In genomic region chr10:97081621-97082235, GRCh38 we compare ENCODE assay signal across 1 cellular context.
A peak's percentile ranks its signal among the peaks of the same experiment; 100 is the strongest.
TF ChIP-seq lines count a peak whose summit lies in the region.

No MANE protein-coding gene starts in this region.

TF ChIP-seq in HepG2, 621 proteins besides CTCF, POLR2A, EP300 and RAD21 (continued from another document and continues in another):
- no peak for TF ChIP-seq ZBTB40 (IDR thresholded peaks at IDR 0.05)
- peak; percentile 74 for TF ChIP-seq ZBTB40 (CRISPR knock-in tag; IDR thresholded peaks at IDR 0.05)
- TF ChIP-seq PLRG1 (conservative IDR thresholded peaks at IDR 0.05), result no peak
- peak; percentile 83; the same call in 1 of the 2 replicates for TF ChIP-seq SNAPC2 (CRISPR knock-in tag; IDR thresholded peaks at IDR 0.05)
- TF ChIP-seq ZMYM4 (CRISPR knock-in tag; IDR thresholded peaks at IDR 0.05), result peak; percentile 79
- 0 out of 2 replicates have a peak, but pooled peaks have one; percentile 39 for TF ChIP-seq ZNF710 (CRISPR knock-in tag; IDR thresholded peaks at IDR 0.05; ENCODE audit: borderline replicate concordance)
- peak; percentile 93; the same call in 1 of the 2 replicates for TF ChIP-seq KLF15 (CRISPR knock-in tag; IDR thresholded peaks at IDR 0.05; ENCODE audit: borderline replicate concordance)
- 0 out of 2 replicates have a peak, but pooled peaks have one; percentile 40 for TF ChIP-seq THYN1 (CRISPR knock-in tag; IDR thresholded peaks at IDR 0.05; ENCODE audit: borderline replicate concordance, low read depth)
- TF ChIP-seq EHMT2 (IDR thresholded peaks at IDR 0.05; ENCODE audit: borderline replicate concordance, low read depth, low read length), result peak; percentile 98
- peak; percentile 98 for TF ChIP-seq SATB2 (CRISPR knock-in tag; IDR thresholded peaks at IDR 0.05)
- TF ChIP-seq ZBTB7B (CRISPR knock-in tag; IDR thresholded peaks at IDR 0.05), result peak; percentile 62; the same call in 1 of the 2 replicates
- TF ChIP-seq FLYWCH1 (CRISPR knock-in tag; IDR thresholded peaks at IDR 0.05), result no peak
- TF ChIP-seq ZNF317 (CRISPR knock-in tag; IDR thresholded peaks at IDR 0.05), result peak; percentile 89
- TF ChIP-seq ZNF572 (CRISPR knock-in tag; IDR thresholded peaks at IDR 0.05), result no peak
- TF ChIP-seq CCAR2 (optimal IDR thresholded peaks at IDR 0.05; ENCODE audit: low read depth, low read length), result no peak
- peak; percentile 76; the same call in 1 of the 2 replicates for TF ChIP-seq ZNF546 (CRISPR knock-in tag; conservative IDR thresholded peaks at IDR 0.05)
- peak; percentile 95 for TF ChIP-seq NFKBIZ (CRISPR knock-in tag; IDR thresholded peaks at IDR 0.05)
- peak; percentile 89 for TF ChIP-seq ZMAT3 (CRISPR knock-in tag; conservative IDR thresholded peaks at IDR 0.05)
- no peak for TF ChIP-seq ZNF549 (CRISPR knock-in tag; IDR thresholded peaks at IDR 0.05)
- peak; percentile 97 for TF ChIP-seq ZNF792 (CRISPR knock-in tag; IDR thresholded peaks at IDR 0.05)
- 0 out of 2 replicates have a peak, but pooled peaks have one; percentile 80 for TF ChIP-seq ZNF737 (CRISPR knock-in tag; IDR thresholded peaks at IDR 0.05; ENCODE audit: borderline replicate concordance)
- TF ChIP-seq GTF2F1 (IDR thresholded peaks at IDR 0.05; ENCODE audit: low read length), result no peak
- TF ChIP-seq ZNF20 (CRISPR knock-in tag; IDR thresholded peaks at IDR 0.05), result no peak
- peak; percentile 73; the same call in 1 of the 2 replicates for TF ChIP-seq E2F1 (CRISPR knock-in tag; IDR thresholded peaks at IDR 0.05)
- no peak for TF ChIP-seq ZNF678 (CRISPR knock-in tag; IDR thresholded peaks at IDR 0.05)
- TF ChIP-seq ZNF101 (CRISPR knock-in tag; IDR thresholded peaks at IDR 0.05; ENCODE audit: borderline replicate concordance, low read depth), result no peak
- no peak for TF ChIP-seq SP5 (CRISPR knock-in tag; IDR thresholded peaks at IDR 0.05; ENCODE audit: borderline replicate concordance, low read depth)
- TF ChIP-seq ZNF589 (CRISPR knock-in tag; conservative IDR thresholded peaks at IDR 0.05), result peak; percentile 72; the same call in 1 of the 2 replicates
- TF ChIP-seq ZNF468 (CRISPR knock-in tag; IDR thresholded peaks at IDR 0.05), result peak; percentile 91
- peak; percentile 99 for TF ChIP-seq ZNF124 (CRISPR knock-in tag; IDR thresholded peaks at IDR 0.05)
- 0 out of 2 replicates have a peak, but pooled peaks have one; percentile 64 for TF ChIP-seq SAFB2 (CRISPR knock-in tag; IDR thresholded peaks at IDR 0.05; ENCODE audit: borderline replicate concordance, low read depth)
- 0 out of 2 replicates have a peak, but pooled peaks have one; percentile 64 for TF ChIP-seq ZNF552 (CRISPR knock-in tag; IDR thresholded peaks at IDR 0.05; ENCODE audit: borderline replicate concordance)
- TF ChIP-seq PCBP1 (IDR thresholded peaks at IDR 0.05; ENCODE audit: borderline replicate concordance, low read depth, low read length), result no peak
- TF ChIP-seq ZFP36 (IDR thresholded peaks at IDR 0.05; ENCODE audit: borderline replicate concordance, low read depth, low read length, partially characterized antibody), result no peak
- peak; percentile 53 for TF ChIP-seq NFYB (CRISPR knock-in tag; IDR thresholded peaks at IDR 0.05)
- TF ChIP-seq ZNF530 (CRISPR knock-in tag; IDR thresholded peaks at IDR 0.05; ENCODE audit: low read depth), result peak; percentile 90; the same call in 1 of the 2 replicates
- TF ChIP-seq MTA3 (CRISPR knock-in tag; IDR thresholded peaks at IDR 0.05), result 0 out of 2 replicates have a peak, but pooled peaks have one; percentile 68
- no peak for TF ChIP-seq PAWR (CRISPR knock-in tag; IDR thresholded peaks at IDR 0.05; ENCODE audit: borderline replicate concordance)
- 0 out of 2 replicates have a peak, but pooled peaks have one; percentile 18 for TF ChIP-seq SUZ12 (IDR thresholded peaks at IDR 0.05; ENCODE audit: low read depth, low read length)
- TF ChIP-seq PTBP1 (IDR thresholded peaks at IDR 0.05; ENCODE audit: low read depth, low read length, poor library complexity, severe bottlenecking), result no peak
- TF ChIP-seq MXD4 (CRISPR knock-in tag; IDR thresholded peaks at IDR 0.05), result peak; percentile 91; the same call in 1 of the 2 replicates
- TF ChIP-seq ARID3A (IDR thresholded peaks at IDR 0.05; ENCODE audit: low read depth, low read length), result no peak
- TF ChIP-seq ZBTB37 (CRISPR knock-in tag; IDR thresholded peaks at IDR 0.05), result no peak
- peak; percentile 99 for TF ChIP-seq BRCA1 (CRISPR knock-in tag; IDR thresholded peaks at IDR 0.05)
- peak; percentile 74; the same call in 1 of the 2 replicates for TF ChIP-seq JDP2 (CRISPR knock-in tag; IDR thresholded peaks at IDR 0.05; ENCODE audit: borderline replicate concordance)
- no peak for TF ChIP-seq NBN (conservative IDR thresholded peaks at IDR 0.05)
- no peak for TF ChIP-seq CHD4 (IDR thresholded peaks at IDR 0.05; ENCODE audit: borderline replicate concordance, low read length)
- TF ChIP-seq DPF2 (CRISPR knock-in tag; IDR thresholded peaks at IDR 0.05; ENCODE audit: borderline replicate concordance, low read depth), result no peak
- peak; percentile 82 for TF ChIP-seq PPARG (CRISPR knock-in tag; conservative IDR thresholded peaks at IDR 0.05)
- TF ChIP-seq AFF4 (CRISPR knock-in tag; IDR thresholded peaks at IDR 0.05), result no peak
